ENCODE assay signal across 8 cellular contexts in genomic region chr20:47785900-47786762, GRCh38. TPM values are rescaled to one million over a fixed set of nuclear protein-coding genes. Genes with fewer than 3 reads are reported as not detected.
A peak's percentile ranks its signal among the peaks of the same experiment; 100 is the strongest.
DNase-seq lines count a peak whose midpoint lies in the region; ATAC-seq, FAIRE-seq and TF ChIP-seq lines count a peak whose summit lies in the region.

No MANE protein-coding gene starts in this region.

- no peak overlapping the region for H3K4me3 ChIP-seq in CD8-positive, alpha-beta memory T cell (ENCODE audit: low read length)
- H3K4me3 ChIP-seq in Peyer's patch (peak overlapping the region; percentile 37 to 62 (median 51)), small intestine (ENCODE audit: low read depth in 1 of 2, low read length in 2 of 2) (peak overlapping the region; percentile 28 to 65)

- TF ChIP-seq POLR2A in Peyer's patch (IDR thresholded peaks at IDR 0.05) = no peak

- ATAC-seq in HG03469 (IDR thresholded peaks at IDR 0.05; ENCODE audit: unreplicated experiment) (no peak), HG03039 (IDR thresholded peaks at IDR 0.05; ENCODE audit: unreplicated experiment) (no peak)

- peaks cover 44 to 75% of the 10 kb centered on the region in 2 donors for H3K27me3 Mint-ChIP-seq in CD8-positive, alpha-beta memory T cell

- DNase-seq in CD8-positive, alpha-beta memory T cell = no peak
- DNase-seq in HCEC 1CT (peak; percentile 46), Peyer's patch (peak in 2 of 3 donors; percentile 67 to 73), dermis blood vessel endothelial cell (peak; percentile 92), kidney glomerular epithelial cell (lab: John Stamatoyannopoulos, UW) (peak; percentile 75), small intestine (peak; percentile 67)

- H3K9me3 Mint-ChIP-seq in CD8-positive, alpha-beta memory T cell = no peaks in the 10 kb centered on the region

- peak overlapping the region in 6 of 7 donors; percentile 43 to 82 (median 63) for H3K4me3 Mint-ChIP-seq in CD8-positive, alpha-beta memory T cell

- no peaks in the 10 kb centered on the region for H3K9me3 ChIP-seq in CD8-positive, alpha-beta memory T cell (ENCODE audit: low read length)
- H3K9me3 ChIP-seq in Peyer's patch (no peaks in the 10 kb centered on the region), small intestine (ENCODE audit: control insufficient read depth, low read depth) (no peaks in the 10 kb centered on the region)

- peak overlapping the region in 1 of 8 donors; percentile 29 for H3K27ac Mint-ChIP-seq in CD8-positive, alpha-beta memory T cell

- 0 to 3% (median 1%) methylated on average over 77 of the region's 77 CpGs for WGBS in small intestine, 3 donors

- CTCF ChIA-PET in CD8-positive, alpha-beta memory T cell (lab: Charles Lee) = no interaction called here

- no peak overlapping the region for H3K27ac ChIP-seq in CD8-positive, alpha-beta memory T cell (ENCODE audit: low read depth, low read length)
- peak overlapping the region; percentile 57 to 89 (median 70) for H3K27ac ChIP-seq in Peyer's patch
- peak overlapping the region; percentile 27 to 46 for H3K27ac ChIP-seq in small intestine (ENCODE audit: low read depth in 1 of 2, low read length in 1 of 2)

- no peak for FAIRE-seq in small intestine (lab: Jason Lieb, UNC)

- H3K36me3 ChIP-seq in CD8-positive, alpha-beta memory T cell (ENCODE audit: insufficient read depth, low read length) = no peaks in the 10 kb centered on the region
- H3K36me3 ChIP-seq in Peyer's patch (no peaks in the 10 kb centered on the region), small intestine (ENCODE audit: control insufficient read depth in 2 of 2, insufficient read depth in 2 of 2, low read length in 2 of 2) (no peaks in the 10 kb centered on the region)

- H3K36me3 Mint-ChIP-seq in CD8-positive, alpha-beta memory T cell = no peaks in the 10 kb centered on the region

- H3K4me1 Mint-ChIP-seq in CD8-positive, alpha-beta memory T cell = peaks cover 6 to 24% (median 20%) of the 10 kb centered on the region in 3 donors

- no peaks in the 10 kb centered on the region for H3K4me1 ChIP-seq in CD8-positive, alpha-beta memory T cell (ENCODE audit: insufficient read depth, low read length)
- H3K4me1 ChIP-seq in Peyer's patch = peaks cover 0 to 25% (median 7%) of the 10 kb centered on the region in 4 donors
- no peaks in the 10 kb centered on the region for H3K4me1 ChIP-seq in small intestine (ENCODE audit: control insufficient read depth in 2 of 2, insufficient read depth in 1 of 2, low read depth in 1 of 2, low read length in 1 of 2)

- H3K27me3 ChIP-seq in CD8-positive, alpha-beta memory T cell (ENCODE audit: insufficient read depth, low read length, poor library complexity, severe bottlenecking) = peaks cover 10% of the 10 kb centered on the region
- H3K27me3 ChIP-seq in Peyer's patch (no peaks in the 10 kb centered on the region), small intestine (ENCODE audit: control insufficient read depth in 2 of 2, insufficient read depth in 2 of 2, low read length in 2 of 2) (no peaks in the 10 kb centered on the region)

- peak in 4 of 6 experiments; percentile 54 to 64 (median 61) for TF ChIP-seq CTCF in Peyer's patch (IDR thresholded peaks at IDR 0.05)

- POLR2A ChIA-PET in CD8-positive, alpha-beta memory T cell (lab: Charles Lee) = no interaction called here

RNA-seq across cellular contexts. Expression of gene SULF2, which starts 0.8 kb away (rescaled TPM):
- 1 to 10 TPM; 1.1 to 1.4 TPM for total RNA-seq in CD8-positive, alpha-beta memory T cell
- polyA plus RNA-seq in CD8-positive, alpha-beta memory T cell = 0.28 TPM
- 100 to 1,000 TPM in 1 of 4 donors, 10 to 100 TPM in 3; 32.4 to 168 (median 52.5) TPM for total RNA-seq in Peyer's patch
- 92.1 and 131 TPM in 2 replicates for total RNA-seq in dermis blood vessel endothelial cell
- polyA plus RNA-seq in small intestine = 10 to 100 TPM; 10.3 to 40.9 (median 13.2) TPM

Comparison
In these comparisons a context has a peak if more than half of its experiments do, and no peak if none do; other contexts are left out.
1. DNase-seq: peak in HCEC 1CT (single experiment), Peyer's patch (2 of 3), dermis blood vessel endothelial cell (single experiment), kidney glomerular epithelial cell (single experiment) and small intestine (single experiment); none in CD8-positive, alpha-beta memory T cell (0 of 5).
2. RNA of gene SULF2, which starts 0.8 kb away (total RNA-seq): 92.1 to 131 TPM in dermis blood vessel endothelial cell and 32.4 to 168 TPM in Peyer's patch; 1.1 to 1.4 TPM in CD8-positive, alpha-beta memory T cell; every median in the first group is over 10 times any median in the second.